In genomic region chr12:57746025-57746424, GRCh38 we compare ENCODE assay signal across 11 cellular contexts. TPM values are rescaled to one million over a fixed set of nuclear protein-coding genes. Genes with fewer than 3 reads are reported as not detected.
DNase-seq lines count a peak whose midpoint lies in the region; ATAC-seq, FAIRE-seq and TF ChIP-seq lines count a peak whose summit lies in the region.
"Had no signal": no experiment of that assay in that cellular context is flagged by ENCODE, and none has a peak within 500 bp of the region (broad histone marks: within the 10 kb centered on the region; RNA-seq: fewer than 3 reads in every experiment).

No MANE protein-coding gene starts in this region.

- intact Hi-C loops in Panc1 (cut with micrococcal nuclease; ENCODE audit: unreplicated experiment): no loop called here
- intact Hi-C loops in posterior cingulate gyrus (cut with DNase I): no loop called here

- H3K9me3 Mint-ChIP-seq in effector memory CD8-positive, alpha-beta T cell: no peaks in the 10 kb centered on the region
- H3K9me3 Mint-ChIP-seq in osteocyte (ENCODE audit: unreplicated experiment): no peaks in the 10 kb centered on the region

- in situ Hi-C loops in Panc1 (cut with HindIII; ENCODE audit: low pct_unique_long_range_greater_than_20kb, low sequenced_read_pairs): no loop called here

- peak overlapping the region; percentile 94 to 96 for H3K27ac Mint-ChIP-seq in effector memory CD8-positive, alpha-beta T cell
- peak overlapping the region; percentile 100 for H3K27ac Mint-ChIP-seq in osteocyte (ENCODE audit: unreplicated experiment)

- POLR2A ChIA-PET in Panc1 (lab: Charles Lee): interaction anchor here (1.4 kb wide), 1 partner anchor 9 kb away, joined by 4 read pairs; no protein-coding TSS in a partner anchor

- H3K4me3 Mint-ChIP-seq in effector memory CD8-positive, alpha-beta T cell: peak overlapping the region; percentile 96
- peak overlapping the region; percentile 97 for H3K4me3 Mint-ChIP-seq in osteocyte (ENCODE audit: unreplicated experiment)

- H3K27me3 ChIP-seq in Panc1 (ENCODE audit: control insufficient read depth, insufficient read depth, low read length): no peaks in the 10 kb centered on the region
- H3K27me3 ChIP-seq: uterus had no signal

- H3K4me3 ChIP-seq in GM08714 (ENCODE audit: low read length) (peak overlapping the region; percentile 74; the same call in 1 of the 2 replicates), Panc1 (ENCODE audit: low read depth in 2 of 2, low read length in 2 of 2) (peak overlapping the region; percentile 74 to 98; a peak in 3 of 4 replicates)

- ATAC-seq in Panc1: no peak
- ATAC-seq in effector memory CD8-positive, alpha-beta T cell (replicated peaks): no peak
- ATAC-seq in GM21737 (IDR thresholded peaks at IDR 0.05; ENCODE audit: unreplicated experiment): no peak

- H3K4me1 Mint-ChIP-seq in effector memory CD8-positive, alpha-beta T cell (ENCODE audit: low read depth in 2 of 2): peaks cover 34 to 43% of the 10 kb centered on the region in 2 donors
- peaks cover 24% of the 10 kb centered on the region for H3K4me1 Mint-ChIP-seq in osteocyte (ENCODE audit: unreplicated experiment)

- no peak for FAIRE-seq in frontal cortex (lab: Jason Lieb, UNC)
- FAIRE-seq: colon had no signal

- H3K4me1 ChIP-seq in Panc1 (ENCODE audit: control insufficient read depth, insufficient read depth, low read length): peaks cover 11% of the 10 kb centered on the region
- H3K4me1 ChIP-seq: uterus had no signal

- H3K36me3 Mint-ChIP-seq in effector memory CD8-positive, alpha-beta T cell (ENCODE audit: insufficient read depth): peaks cover 55% of the 10 kb centered on the region
- peaks cover 28% of the 10 kb centered on the region for H3K36me3 Mint-ChIP-seq in osteocyte (ENCODE audit: unreplicated experiment)

- no peaks in the 10 kb centered on the region for H3K27me3 Mint-ChIP-seq in effector memory CD8-positive, alpha-beta T cell
- peaks cover 15% of the 10 kb centered on the region for H3K27me3 Mint-ChIP-seq in osteocyte (ENCODE audit: unreplicated experiment)

- CTCF ChIA-PET in Panc1 (lab: Charles Lee): no interaction called here

- no peak for TF ChIP-seq CTCF in Panc1 (IDR thresholded peaks at IDR 0.05)
- TF ChIP-seq CTCF in osteocyte (IDR thresholded peaks at IDR 0.05): no peak

- no peaks in the 10 kb centered on the region for H3K9me3 ChIP-seq in Panc1 (ENCODE audit: control insufficient read depth, insufficient read depth, low read depth, low read length)
- H3K9me3 ChIP-seq: uterus had no signal

- BruUV-seq in Panc1 (replicated peaks; lab: Mats Ljungman, UMichigan): no TSS peak

- H3K27ac ChIP-seq in Panc1 (ENCODE audit: low read length): no peak overlapping the region

- H3K36me3 ChIP-seq in Panc1 (ENCODE audit: control insufficient read depth, insufficient read depth, low read length): peaks cover 18% of the 10 kb centered on the region
- H3K36me3 ChIP-seq: uterus had no signal

- DNase-seq in Panc1 (ENCODE audit: low read depth, low spot score): no peak
- no peak for DNase-seq in effector memory CD8-positive, alpha-beta T cell
- DNase-seq in osteocyte (ENCODE audit: extremely low spot score, unreplicated experiment): no peak
- DNase-seq in frontal cortex (ENCODE audit: low spot score in 2 of 2): no peak
- DNase-seq in posterior cingulate gyrus: no peak
- no peak for DNase-seq in activated CD4-positive, CD25-positive, alpha-beta regulatory T cell treated with anti-CD3 and anti-CD28 coated beads, Interleukin-2, amount 50 U/mL, for 72 hours
- DNase-seq: retina, uterus had no signal

RNA-seq across cellular contexts. Expression of gene TSPAN31, which starts 1.2 kb away (rescaled TPM):
- total RNA-seq in Panc1 (2021; ENCODE audit: unreplicated experiment) (17.5 TPM), osteocyte (36.2 and 37.4 TPM in 2 replicates), frontal cortex (38.3 TPM)
- 16.4 TPM for polyA plus RNA-seq in Panc1 (2012; ENCODE audit: insufficient read length)

RNA-seq across cellular contexts. Expression of gene CDK4, which starts 6.1 kb away (rescaled TPM):
- total RNA-seq in Panc1 (2021; ENCODE audit: unreplicated experiment) (201 TPM), osteocyte (137 and 142 TPM in 2 replicates), frontal cortex (51.4 TPM)
- polyA plus RNA-seq in Panc1 (2012; ENCODE audit: insufficient read length): 205 TPM

RNA-seq across cellular contexts. Expression of gene AGAP2, which starts 7.5 kb away (rescaled TPM):
- 0.49 TPM for total RNA-seq in Panc1 (2021; ENCODE audit: unreplicated experiment)
- 1.2 TPM for polyA plus RNA-seq in Panc1 (2012; ENCODE audit: insufficient read length)
- 2.4 and 2.6 TPM in 2 replicates for total RNA-seq in osteocyte
- 25.7 TPM for total RNA-seq in frontal cortex

RNA-seq across cellular contexts. Expression of gene MARCHF9, which starts 8.9 kb away (rescaled TPM):
- 2.3 TPM for total RNA-seq in Panc1 (2021; ENCODE audit: unreplicated experiment)
- polyA plus RNA-seq in Panc1 (2012; ENCODE audit: insufficient read length): 1.7 TPM
- 19.2 and 21.1 TPM in 2 replicates for total RNA-seq in osteocyte
- total RNA-seq in frontal cortex: 17.5 TPM

RNA-seq across cellular contexts. Expression of gene CYP27B1, which starts 20.9 kb away (rescaled TPM):
- total RNA-seq in Panc1 (2021; ENCODE audit: unreplicated experiment) (4.0 TPM), osteocyte (1.7 and 2.3 TPM in 2 replicates), frontal cortex (not detected)
- polyA plus RNA-seq in Panc1 (2012; ENCODE audit: insufficient read length): 4.3 TPM
